ENCODE assay signal across 21 cellular contexts in the genomic region with DNA sequence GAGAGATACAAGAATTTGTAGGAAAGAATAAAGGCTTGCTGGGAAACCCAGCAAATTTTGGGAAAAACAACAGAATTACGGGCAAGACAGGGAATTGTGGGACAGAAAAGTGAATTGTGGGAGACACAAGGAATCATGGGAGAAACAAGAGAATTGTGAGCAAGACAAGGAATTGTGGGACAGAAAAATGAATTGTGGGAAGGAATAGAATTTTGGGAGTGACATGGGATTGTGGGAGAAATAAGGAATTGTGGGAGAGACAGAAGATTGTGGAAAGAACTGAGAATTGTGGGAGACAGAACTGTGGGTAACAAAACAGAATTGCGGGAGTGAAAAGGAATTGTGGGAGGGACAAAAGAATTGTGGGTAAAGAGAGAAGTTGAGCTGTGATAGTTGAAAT. TPM values are rescaled to one million over a fixed set of nuclear protein-coding genes. Genes with fewer than 3 reads are reported as not detected.
DNase-seq lines count a peak whose midpoint lies in the region; FAIRE-seq and TF ChIP-seq lines count a peak whose summit lies in the region.
"Had no signal": no experiment of that assay in that cellular context is flagged by ENCODE, and none has a peak within 500 bp of the region (broad histone marks: within the 10 kb centered on the region; RNA-seq: fewer than 3 reads in every experiment).

No MANE protein-coding gene starts in this region.

- peak overlapping the region; percentile 73 for H3K4me2 ChIP-seq in mammary epithelial cell (ENCODE audit: insufficient read depth, low read depth, low read length)
- H3K4me2 ChIP-seq in MM.1S (ENCODE audit: low read depth, low read length) = peak overlapping the region; percentile 68; the same call in 1 of the 2 replicates
- H3K4me2 ChIP-seq in astrocyte (ENCODE audit: low read length) = peak overlapping the region; percentile 82
- H3K4me2 ChIP-seq in skeletal muscle satellite cell (ENCODE audit: low read length) = peak overlapping the region; percentile 79

- H3K36me3 ChIP-seq in mammary epithelial cell (ENCODE audit: insufficient read depth, low read length) = no peaks in the 10 kb centered on the region
- H3K36me3 ChIP-seq in MM.1S (replicated peaks; ENCODE audit: insufficient read depth, low read length) = no peaks in the 10 kb centered on the region
- H3K36me3 ChIP-seq in astrocyte (ENCODE audit: insufficient read depth, low read length) = no peaks in the 10 kb centered on the region
- H3K36me3 ChIP-seq in skeletal muscle satellite cell (ENCODE audit: insufficient read depth, low read length) = peaks cover 8% of the 10 kb centered on the region
- peaks cover 4% of the 10 kb centered on the region for H3K36me3 ChIP-seq in right atrium auricular region
- H3K36me3 ChIP-seq: prostate gland had no signal

- CTCF ChIA-PET in mammary epithelial cell (lab: Charles Lee; ENCODE audit: low non-redundant PET) (no interaction called here), MCF 10A (lab: Yijun Ruan, JAX) (interaction anchor here (0.6 to 1.7 kb wide), 2 partner anchors 9 to 464 kb away, joined by 3 to 8 read pairs; no protein-coding TSS in a partner anchor)

- H3K4me1 Mint-ChIP-seq in MCF 10A (ENCODE audit: insufficient read depth, unreplicated experiment) = no peaks in the 10 kb centered on the region
- peaks cover 16% of the 10 kb centered on the region for H3K4me1 Mint-ChIP-seq in astrocyte (ENCODE audit: low read depth, unreplicated experiment)

- no peak overlapping the region for H3K4me3 Mint-ChIP-seq in MCF 10A (ENCODE audit: unreplicated experiment)
- H3K4me3 Mint-ChIP-seq in astrocyte (ENCODE audit: unreplicated experiment) = no peak overlapping the region

- H3K27ac ChIP-seq in mammary epithelial cell (ENCODE audit: insufficient read depth, low read depth, low read length) (no peak overlapping the region), MM.1S (ENCODE audit: low read length) (no peak overlapping the region), astrocyte (ENCODE audit: low read depth, low read length) (no peak overlapping the region), right atrium auricular region (no peak overlapping the region)
- H3K27ac ChIP-seq: epithelial cell of prostate had no signal

- no peak for TF ChIP-seq CTCF in mammary epithelial cell (conservative IDR thresholded peaks at IDR 0.05 in 1 of 2, IDR thresholded peaks at IDR 0.05 in 1 of 2; ENCODE audit: extremely low read depth in 1 of 2, insufficient read depth in 1 of 2, low read depth in 1 of 2, low read length in 2 of 2)
- no peak for TF ChIP-seq CTCF in MCF 10A (IDR thresholded peaks at IDR 0.05; ENCODE audit: unreplicated experiment)
- TF ChIP-seq CTCF in MM.1S (IDR thresholded peaks at IDR 0.05; ENCODE audit: low read length) = no peak
- TF ChIP-seq CTCF in astrocyte (IDR thresholded peaks at IDR 0.05; ENCODE audit: insufficient read depth, low read depth, low read length) = no peak
- TF ChIP-seq CTCF in right atrium auricular region (IDR thresholded peaks at IDR 0.05) = no peak

- H2AFZ ChIP-seq in mammary epithelial cell (ENCODE audit: low read depth, low read length) = no peak overlapping the region
- no peak overlapping the region for H2AFZ ChIP-seq in MM.1S (ENCODE audit: low read length)
- H2AFZ ChIP-seq in astrocyte (ENCODE audit: low read depth, low read length) = no peak overlapping the region

- H3K9ac ChIP-seq in mammary epithelial cell (ENCODE audit: insufficient read depth, low read length) = no peak overlapping the region
- H3K9ac ChIP-seq in MM.1S (ENCODE audit: low read length) = no peak overlapping the region; the same call in 1 of the 2 replicates
- H3K9ac ChIP-seq in astrocyte (ENCODE audit: low read length) = peak overlapping the region; percentile 97
- H3K9ac ChIP-seq in skeletal muscle satellite cell (ENCODE audit: low read depth, low read length) = no peak overlapping the region

- H3K4me3 ChIP-seq in mammary epithelial cell (replicated peaks in 1 of 3; ENCODE audit: insufficient read depth in 1 of 3, low read depth in 2 of 3, low read length in 3 of 3) = peak overlapping the region in 1 of 3 experiments; percentile 53
- H3K4me3 ChIP-seq in MM.1S (ENCODE audit: low read length) = peak overlapping the region; percentile 81
- H3K4me3 ChIP-seq in astrocyte (ENCODE audit: insufficient read depth, low read depth, low read length) = no peak overlapping the region
- peak overlapping the region; percentile 86 for H3K4me3 ChIP-seq in skeletal muscle satellite cell (ENCODE audit: low read length)
- H3K4me3 ChIP-seq in right atrium auricular region = no peak overlapping the region

- no peak overlapping the region for H3K27ac Mint-ChIP-seq in MCF 10A (ENCODE audit: low read depth, unreplicated experiment)
- no peak overlapping the region for H3K27ac Mint-ChIP-seq in astrocyte (ENCODE audit: unreplicated experiment)
- H3K27ac Mint-ChIP-seq: memory B cell had no signal

- BruUV-seq in mammary epithelial cell (replicated peaks; lab: Mats Ljungman, UMichigan) = no TSS peak
- BruUV-seq in MCF 10A (replicated peaks; lab: Mats Ljungman, UMichigan) = no TSS peak

- H4K20me1 ChIP-seq in mammary epithelial cell (ENCODE audit: insufficient read depth, low read length) = no peaks in the 10 kb centered on the region
- no peaks in the 10 kb centered on the region for H4K20me1 ChIP-seq in MM.1S (ENCODE audit: insufficient read depth, low read length)
- peaks cover 8% of the 10 kb centered on the region for H4K20me1 ChIP-seq in astrocyte (ENCODE audit: insufficient read depth, low read length)

- H3K36me3 Mint-ChIP-seq in MCF 10A (ENCODE audit: insufficient read depth, unreplicated experiment) (peaks cover 27% of the 10 kb centered on the region), astrocyte (ENCODE audit: low read depth, unreplicated experiment) (no peaks in the 10 kb centered on the region)

- intact Hi-C loops in mammary epithelial cell (cut with micrococcal nuclease) (no loop called here), MCF 10A (cut with micrococcal nuclease) (no loop called here)

- peaks cover 37% of the 10 kb centered on the region for H3K79me2 ChIP-seq in mammary epithelial cell (ENCODE audit: insufficient read depth, low read length)
- H3K79me2 ChIP-seq in MM.1S (ENCODE audit: low read length) = peaks cover 35% of the 10 kb centered on the region
- H3K79me2 ChIP-seq in astrocyte (ENCODE audit: insufficient read depth, low read length) = peaks cover 32% of the 10 kb centered on the region

- in situ Hi-C loops in mammary epithelial cell (cut with MboI; ENCODE audit: low sequenced_read_pairs in 2 of 2) = loop anchor here in 1 of 2 donors (25.0 kb wide), 1 partner anchor 923 kb away; no protein-coding TSS in a partner anchor

- H3K9me3 ChIP-seq in mammary epithelial cell (replicated peaks; ENCODE audit: insufficient read depth, low read length) (peaks cover 3% of the 10 kb centered on the region), MM.1S (replicated peaks; ENCODE audit: insufficient read depth, low read length) (no peaks in the 10 kb centered on the region), astrocyte (ENCODE audit: insufficient read depth, low read depth, low read length) (no peaks in the 10 kb centered on the region), skeletal muscle satellite cell (replicated peaks; ENCODE audit: low read length) (no peaks in the 10 kb centered on the region), right atrium auricular region (no peaks in the 10 kb centered on the region)
- H3K9me3 ChIP-seq: prostate gland, spleen had no signal

- POLR2A ChIA-PET in MCF 10A (lab: Yijun Ruan, JAX) = interaction anchor here (1.1 kb wide), 2 partner anchors 8 to 490 kb away, joined by 3 read pairs; partner anchors contain the start of gene MID1

- FAIRE-seq in astrocyte (lab: Jason Lieb, UNC) = peak; percentile 88

- H3K9me3 Mint-ChIP-seq in MCF 10A (ENCODE audit: unreplicated experiment) (no peaks in the 10 kb centered on the region), astrocyte (ENCODE audit: unreplicated experiment) (no peaks in the 10 kb centered on the region)
- H3K9me3 Mint-ChIP-seq: memory B cell had no signal

- H3K4me1 ChIP-seq in mammary epithelial cell (ENCODE audit: insufficient read depth, low read length) (peaks cover 17% of the 10 kb centered on the region), MM.1S (ENCODE audit: low read length) (peaks cover 21% of the 10 kb centered on the region), astrocyte (ENCODE audit: insufficient read depth, low read length) (peaks cover 16% of the 10 kb centered on the region), skeletal muscle satellite cell (ENCODE audit: control insufficient read depth, insufficient read depth, low read length) (peaks cover 21% of the 10 kb centered on the region), right atrium auricular region (peaks cover 0 to 18% of the 10 kb centered on the region in 2 donors)
- H3K4me1 ChIP-seq: foreskin keratinocyte, prostate gland had no signal

- WGBS in mammary epithelial cell (ENCODE audit: low coverage, missing lambda C conversion rate) = 85% methylated on average over 2 of the region's 2 CpGs

- peaks cover 25% of the 10 kb centered on the region for H3F3A ChIP-seq in MM.1S (ENCODE audit: insufficient read depth, low read length)

- H3K9me2 ChIP-seq in MM.1S (replicated peaks; ENCODE audit: insufficient read depth, low read length) = no peaks in the 10 kb centered on the region

- dilution Hi-C loops in mammary epithelial cell (cut with HindIII; ENCODE audit: low sequenced_read_pairs) = no loop called here

- H3K27me3 ChIP-seq in mammary epithelial cell (ENCODE audit: insufficient read depth, low read length) (no peaks in the 10 kb centered on the region), MM.1S (replicated peaks; ENCODE audit: insufficient read depth, low read length) (no peaks in the 10 kb centered on the region), astrocyte (ENCODE audit: insufficient read depth, low read length) (no peaks in the 10 kb centered on the region), skeletal muscle satellite cell (ENCODE audit: control insufficient read depth, insufficient read depth, low read length) (no peaks in the 10 kb centered on the region), right atrium auricular region (no peaks in the 10 kb centered on the region)
- H3K27me3 ChIP-seq: cardiac muscle cell, foreskin keratinocyte, spleen had no signal

- DNase-seq in mammary epithelial cell (no peak), MCF 10A (ENCODE audit: unreplicated experiment) (no peak), MM.1S (no peak), astrocyte (ENCODE audit: low read depth) (no peak), right atrium auricular region (ENCODE audit: low spot score) (no peak), amniotic stem cell (lab: John Stamatoyannopoulos, UW) (no peak), AG08395 (ENCODE audit: low spot score) (no peak)
- DNase-seq: activated CD4-positive, alpha-beta T cell treated with anti-CD3 and anti-CD28 coated beads for 48 hours; activated effector memory CD4-positive, alpha-beta T cell treated with Interleukin-2 at 50 U/mL for 16 hours; DMS53; foreskin keratinocyte; kidney glomerular epithelial cell; naive B cell; NCI-H187; spleen; stimulated activated CD8-positive, alpha-beta memory T cell treated with anti-CD3 and anti-CD28 coated beads, Interleukin-4, amount 100 ng/mL, for 48 hours had no signal

- H3K27me3 Mint-ChIP-seq in MCF 10A (ENCODE audit: insufficient read depth, unreplicated experiment) (no peaks in the 10 kb centered on the region), astrocyte (ENCODE audit: low read depth, unreplicated experiment) (no peaks in the 10 kb centered on the region)
- H3K27me3 Mint-ChIP-seq: memory B cell, naive B cell had no signal

RNA-seq across cellular contexts. Expression of gene HCCS, which starts 1.2 kb away (rescaled TPM):
- total RNA-seq in mammary epithelial cell (10 to 100 TPM; 25.8 to 42.2 TPM), MCF 10A (2022) (39.3 and 41.0 TPM in 2 replicates), astrocyte (38.0 and 39.2 TPM in 2 replicates), right atrium auricular region (10 to 100 TPM; 24.0 to 25.0 TPM)
- polyA plus RNA-seq in mammary epithelial cell = 29.2 TPM
- 17.0 TPM for polyA minus RNA-seq in mammary epithelial cell
- 17.0 and 17.2 TPM in 2 replicates for total RNA-seq in skeletal muscle satellite cell (2012; rRNA removed)

Comparison
In these comparisons a context has a peak if more than half of its experiments do, and no peak if none do; other contexts are left out.
1. H3K4me3 ChIP-seq: peak in MM.1S (single experiment) and skeletal muscle satellite cell (single experiment); none in astrocyte (single experiment) and right atrium auricular region (0 of 2).
2. Peak in every context shown above with its lines, with median percentiles within 50 percentile points of each other: H3K4me2 ChIP-seq.